In the genomic region with DNA sequence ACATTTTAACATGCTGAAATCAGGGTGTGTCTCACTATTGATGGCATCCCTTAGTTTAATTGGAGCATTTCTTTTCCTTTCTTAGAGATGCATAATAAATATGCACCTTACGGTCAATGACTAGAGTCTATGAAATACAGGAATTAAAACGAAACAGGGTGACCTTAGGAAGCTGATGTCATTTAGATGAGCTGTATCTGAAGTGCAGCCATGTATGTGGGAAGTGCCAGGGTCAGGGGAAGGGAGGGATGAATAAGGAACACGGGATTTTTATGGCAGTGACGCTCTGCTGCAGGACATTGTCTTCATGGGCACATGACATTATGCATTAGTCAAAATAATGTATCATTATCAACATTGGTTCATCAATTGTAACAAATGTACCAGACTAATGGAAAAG, we compare ENCODE assay signal across 18 cellular contexts.
DNase-seq lines count a peak whose midpoint lies in the region; ATAC-seq, FAIRE-seq and TF ChIP-seq lines count a peak whose summit lies in the region.
"Had no signal": no experiment of that assay in that cellular context is flagged by ENCODE, and none has a peak within 500 bp of the region (broad histone marks: within the 10 kb centered on the region; RNA-seq: fewer than 3 reads in every experiment).

No MANE protein-coding gene starts in this region.

- intact Hi-C loops in esophagus muscularis mucosa (cut with DNase I): no loop called here

- H3K4me1 ChIP-seq in esophagus muscularis mucosa: peaks cover 0 to 4% (median 3%) of the 10 kb centered on the region in 4 donors

- H3K27me3 ChIP-seq in esophagus muscularis mucosa: no peaks in the 10 kb centered on the region

- ATAC-seq in GM21619 (IDR thresholded peaks at IDR 0.05; ENCODE audit: unreplicated experiment) (no peak), HG03342 (IDR thresholded peaks at IDR 0.05; ENCODE audit: unreplicated experiment) (no peak)

- H3K9me3 ChIP-seq in esophagus muscularis mucosa: no peaks in the 10 kb centered on the region

- DNase-seq in RCC 7860 (ENCODE audit: low spot score) (peak; percentile 30), esophagus muscularis mucosa (ENCODE audit: extremely low spot score) (peak; percentile 29), kidney tubule cell (ENCODE audit: low spot score) (peak; percentile 17), NCI-H526 (lab: John Stamatoyannopoulos, UW) (no peak)
- DNase-seq in activated effector memory CD4-positive, alpha-beta T cell treated with anti-CD3 and anti-CD28 coated beads, Interleukin-2, amount 50 U/mL, for 16 hours: no peak
- DNase-seq: CD4-positive, alpha-beta memory T cell; DMS153; DMS79 treated with DMSO at 0.1 percent for 48 hours; EL; HCEC 1CT; HFFc6; IMR-90 had no signal

- TF ChIP-seq POLR2A in esophagus muscularis mucosa (IDR thresholded peaks at IDR 0.05; ENCODE audit: low read depth): no peak

- 91% methylated on average over 4 of the region's 4 CpGs for WGBS in esophagus muscularis mucosa

- H3K36me3 ChIP-seq in esophagus muscularis mucosa: peaks cover 0 to 9% (median 0%) of the 10 kb centered on the region in 4 donors

- no peak overlapping the region for H3K27ac ChIP-seq in esophagus muscularis mucosa (replicated peaks in 1 of 4)

- no peak for TF ChIP-seq CTCF in esophagus muscularis mucosa (IDR thresholded peaks at IDR 0.05)

- FAIRE-seq in RCC 7860 (lab: Jason Lieb, UNC): no peak
- FAIRE-seq: A204.1, D721Med, G401.6, GM12891 had no signal

- no peak overlapping the region for H3K4me3 ChIP-seq in esophagus muscularis mucosa

- no peak for TF ChIP-seq EP300 in esophagus muscularis mucosa (IDR thresholded peaks at IDR 0.05)

Comparison
In these comparisons a context has a peak if more than half of its experiments do, and no peak if none do; other contexts are left out.
1. DNase-seq: peak in RCC 7860 (single experiment), esophagus muscularis mucosa (single experiment) and kidney tubule cell (single experiment); none in activated effector memory CD4-positive, alpha-beta T cell treated with anti-CD3 and anti-CD28 coated beads, Interleukin-2, amount 50 U/mL, for 16 hours (single experiment) and NCI-H526 (0 of 2).